Comparison of ENCODE assay signal across 8 cellular contexts in genomic region chr20:35284992-35285805, GRCh38. TPM values are rescaled to one million over a fixed set of nuclear protein-coding genes. Genes with fewer than 3 reads are reported as not detected.
DNase-seq lines count a peak whose midpoint lies in the region; ATAC-seq lines count a peak whose summit lies in the region.

No MANE protein-coding gene starts in this region.

- peaks cover 41% of the 10 kb centered on the region for H3K36me3 Mint-ChIP-seq in activated T-helper 17 cell treated with anti-CD3 and anti-CD28 coated beads, Interleukin-2, amount 50 U/mL, for 72 hours (ENCODE audit: low read depth)

- DNase-seq in DMS53 (lab: John Stamatoyannopoulos, UW) (peak; percentile 69), DMS53 treated with DMSO at 0.1 percent for 48 hours (lab: John Stamatoyannopoulos, UW; ENCODE audit: unreplicated experiment) (no peak), substantia nigra (lab: John Stamatoyannopoulos, UW) (peak in 1 of 49 donors; percentile 20), iPS-NIHi11 (ENCODE audit: low spot score) (no peak), SKM-1 treated with dmso at 0.1 percent for 144 hours (lab: John Stamatoyannopoulos, UW; ENCODE audit: unreplicated experiment) (no peak)

- H3K27me3 Mint-ChIP-seq in activated T-helper 17 cell treated with anti-CD3 and anti-CD28 coated beads, Interleukin-2, amount 50 U/mL, for 72 hours: no peaks in the 10 kb centered on the region

- H3K9me3 ChIP-seq in iPS-18c (ENCODE audit: control insufficient read depth, insufficient read depth, low read length): no peaks in the 10 kb centered on the region

- peak overlapping the region; percentile 95 for H3K27ac Mint-ChIP-seq in activated T-helper 17 cell treated with anti-CD3 and anti-CD28 coated beads, Interleukin-2, amount 50 U/mL, for 72 hours

- peaks cover 16% of the 10 kb centered on the region for H3K4me1 Mint-ChIP-seq in activated T-helper 17 cell treated with anti-CD3 and anti-CD28 coated beads, Interleukin-2, amount 50 U/mL, for 72 hours

- H3K4me3 ChIP-seq in iPS-18c (ENCODE audit: insufficient read depth, low read depth, low read length): peak overlapping the region; percentile 97

- no peak for ATAC-seq in activated T-helper 17 cell treated with anti-CD3 and anti-CD28 coated beads, Interleukin-2, amount 50 U/mL, for 72 hours (replicated peaks)
- no peak for ATAC-seq in GM21515 (IDR thresholded peaks at IDR 0.05; ENCODE audit: unreplicated experiment)

- H3K27ac ChIP-seq in substantia nigra (ENCODE audit: low read depth, low read length, poor library complexity, severe bottlenecking): peak overlapping the region; percentile 73

- H3K9me3 Mint-ChIP-seq in activated T-helper 17 cell treated with anti-CD3 and anti-CD28 coated beads, Interleukin-2, amount 50 U/mL, for 72 hours: no peaks in the 10 kb centered on the region

- H3K4me3 Mint-ChIP-seq in activated T-helper 17 cell treated with anti-CD3 and anti-CD28 coated beads, Interleukin-2, amount 50 U/mL, for 72 hours: peak overlapping the region; percentile 97

RNA-seq across cellular contexts. Expression of gene EIF6, which starts 0.6 kb away (rescaled TPM):
- 100 to 1,000 TPM in 1 of 2 donors, 10 to 100 TPM in 1; 82.7 to 146 TPM for total RNA-seq in activated T-helper 17 cell treated with anti-CD3 and anti-CD28 coated beads, Interleukin-2, amount 50 U/mL, for 72 hours

RNA-seq across cellular contexts. Expression of gene FAM83C, which starts 7.0 kb away (rescaled TPM):
- total RNA-seq in activated T-helper 17 cell treated with anti-CD3 and anti-CD28 coated beads, Interleukin-2, amount 50 U/mL, for 72 hours: not detected

RNA-seq across cellular contexts. Expression of gene MMP24OS, which starts 7.3 kb away (rescaled TPM):
- 100 to 1,000 TPM in 1 of 2 donors, 10 to 100 TPM in 1; 38.3 to 104 TPM for total RNA-seq in activated T-helper 17 cell treated with anti-CD3 and anti-CD28 coated beads, Interleukin-2, amount 50 U/mL, for 72 hours

RNA-seq across cellular contexts. Expression of gene MMP24, which starts 58.7 kb away (rescaled TPM):
- total RNA-seq in activated T-helper 17 cell treated with anti-CD3 and anti-CD28 coated beads, Interleukin-2, amount 50 U/mL, for 72 hours: under 1 TPM in 1 of 2 donors, not detected in 1; 0.04 TPM
